22 cellular contexts compared by ENCODE assay signal in the genomic region with DNA sequence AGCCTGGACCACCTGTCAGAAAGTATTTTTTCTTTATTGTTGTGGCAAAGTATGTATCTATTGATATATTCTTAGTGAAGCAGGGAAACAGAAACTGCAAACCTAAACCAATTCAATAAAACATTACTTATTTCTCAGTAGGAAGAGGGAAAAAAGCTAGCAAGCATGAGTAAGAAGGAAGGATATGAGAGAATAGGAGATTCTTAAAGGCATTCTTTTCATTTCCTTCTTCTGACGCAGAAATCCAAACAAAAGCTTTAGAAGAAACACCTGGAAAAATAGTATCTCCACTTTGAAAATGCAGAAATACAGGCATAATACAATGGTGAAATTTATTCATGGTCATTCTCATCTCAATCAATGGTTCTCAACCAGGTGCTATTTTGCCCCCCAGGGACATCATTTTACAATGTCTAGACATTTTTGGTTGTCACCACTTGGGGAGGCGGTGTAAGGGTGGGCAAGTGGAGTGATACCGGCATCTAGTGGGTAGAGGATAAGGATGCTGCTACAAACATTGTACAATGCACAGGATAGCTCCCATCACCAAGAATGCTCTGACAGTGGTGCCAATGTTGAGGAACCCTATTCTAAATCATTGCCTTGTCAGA. TPM values are rescaled to one million over a fixed set of nuclear protein-coding genes. Genes with fewer than 3 reads are reported as not detected.
DNase-seq lines count a peak whose midpoint lies in the region; ATAC-seq and TF ChIP-seq lines count a peak whose summit lies in the region.
"Had no signal": no experiment of that assay in that cellular context is flagged by ENCODE, and none has a peak within 500 bp of the region (broad histone marks: within the 10 kb centered on the region; RNA-seq: fewer than 3 reads in every experiment).

No MANE protein-coding gene starts in this region.

- ATAC-seq in right cardiac atrium: no peak
- ATAC-seq: activated CD4-positive, CD25-positive, alpha-beta regulatory T cell treated with anti-CD3 and anti-CD28 coated beads, Interleukin-2, amount 50 U/mL, for 24 hours; lower lobe of right lung; natural killer cell; upper lobe of right lung had no signal

- H3K36me3 ChIP-seq in left ventricle myocardium inferior: no peaks in the 10 kb centered on the region
- no peaks in the 10 kb centered on the region for H3K36me3 ChIP-seq in OCI-LY7 (ENCODE audit: insufficient read depth, low read length)
- H3K36me3 ChIP-seq: cardiac muscle cell, lower lobe of right lung, prostate gland, upper lobe of right lung had no signal

- H3K9me3 ChIP-seq in left ventricle myocardium inferior (replicated peaks) (no peaks in the 10 kb centered on the region), right cardiac atrium (ENCODE audit: control insufficient read depth, low read length) (no peaks in the 10 kb centered on the region), OCI-LY7 (ENCODE audit: low read length) (no peaks in the 10 kb centered on the region)
- H3K9me3 ChIP-seq: Caco-2, lower lobe of right lung, prostate gland, upper lobe of right lung had no signal

- no peaks in the 10 kb centered on the region for H3K9me2 ChIP-seq in OCI-LY7 (ENCODE audit: insufficient read depth, low read length)

- intact Hi-C loops in left ventricle myocardium inferior (cut with micrococcal nuclease) (no loop called here), right cardiac atrium (cut with DNase I) (no loop called here), OCI-LY7 (cut with micrococcal nuclease; ENCODE audit: unreplicated experiment) (no loop called here)

- POLR2A ChIA-PET in OCI-LY7 (lab: Charles Lee): no interaction called here

- H2AFZ ChIP-seq in OCI-LY7 (ENCODE audit: low read length): no peak overlapping the region

- H3K27me3 ChIP-seq in left ventricle myocardium inferior (ENCODE audit: low read depth): no peaks in the 10 kb centered on the region
- H3K27me3 ChIP-seq in right cardiac atrium (ENCODE audit: control insufficient read depth, insufficient read depth): no peaks in the 10 kb centered on the region
- H3K27me3 ChIP-seq: cardiac muscle cell, upper lobe of right lung had no signal

- no peak overlapping the region for H3K4me3 ChIP-seq in left ventricle myocardium inferior
- H3K4me3 ChIP-seq in right cardiac atrium (ENCODE audit: low read length): no peak overlapping the region
- no peak overlapping the region for H3K4me3 ChIP-seq in OCI-LY7 (ENCODE audit: low read depth, low read length, poor library complexity, severe bottlenecking)
- H3K4me3 ChIP-seq in coronary artery: no peak overlapping the region
- H3K4me3 ChIP-seq: cardiac muscle cell, lower lobe of right lung, prostate gland, upper lobe of right lung had no signal

- no peaks in the 10 kb centered on the region for H3K79me2 ChIP-seq in OCI-LY7 (ENCODE audit: insufficient read depth, low read depth, low read length)

- H4K20me1 ChIP-seq in OCI-LY7 (ENCODE audit: insufficient read depth, low read length): no peaks in the 10 kb centered on the region

- no peak overlapping the region for H3K27ac ChIP-seq in left ventricle myocardium inferior (replicated peaks)
- no peak overlapping the region for H3K27ac ChIP-seq in right cardiac atrium (ENCODE audit: low read length)
- H3K27ac ChIP-seq in OCI-LY7 (ENCODE audit: low read depth, low read length, poor library complexity, severe bottlenecking): no peak overlapping the region
- peak overlapping the region; percentile 56 for H3K27ac ChIP-seq in epithelial cell of prostate
- H3K27ac ChIP-seq in coronary artery: no peak overlapping the region
- H3K27ac ChIP-seq: cardiac muscle cell, lower lobe of right lung, prostate gland, upper lobe of right lung had no signal

- DNase-seq in left ventricle myocardium inferior: no peak
- no peak for DNase-seq in right cardiac atrium
- DNase-seq in OCI-LY7 (ENCODE audit: low spot score): peak; percentile 22
- no peak for DNase-seq in epithelial cell of prostate (ENCODE audit: low read depth, low spot score)
- DNase-seq in NCI-H1930 (lab: John Stamatoyannopoulos, UW): no peak
- DNase-seq in coronary artery (ENCODE audit: low spot score): no peak
- no peak for DNase-seq in occipital lobe (lab: John Stamatoyannopoulos, UW)
- DNase-seq in activated CD4-positive, alpha-beta T cell treated with anti-CD3 and anti-CD28 coated beads, Interleukin-2, amount 50 U/mL, for 48 hours: no peak
- DNase-seq: activated naive CD4-positive, alpha-beta T cell treated with anti-CD3 and anti-CD28 coated beads, Interleukin-2, amount 50 U/mL, for 16 hours; Caco-2; effector CD8-positive, alpha-beta T cell; lower lobe of right lung; natural killer cell; NCI-H2107; NK-92 treated with Interleukin-12 subunit alpha and Interleukin-12 subunit beta, amount 100 ng/mL, for 24 hours; SHP77; stimulated activated naive CD4-positive, alpha-beta T cell; upper lobe of right lung had no signal

- no peak overlapping the region for H3K4me2 ChIP-seq in OCI-LY7 (ENCODE audit: low read length)

- H3K4me1 ChIP-seq in left ventricle myocardium inferior (no peaks in the 10 kb centered on the region), right cardiac atrium (ENCODE audit: control insufficient read depth, insufficient read depth, low read length) (peaks cover 1% of the 10 kb centered on the region), OCI-LY7 (ENCODE audit: insufficient read depth, low read length, poor library complexity, severe bottlenecking) (peaks cover 19% of the 10 kb centered on the region)
- H3K4me1 ChIP-seq: Caco-2, lower lobe of right lung, prostate gland, upper lobe of right lung had no signal

- no TSS peak for BruUV-seq in OCI-LY7 (replicated peaks; lab: Mats Ljungman, UMichigan)

- WGBS in right cardiac atrium: 62% methylated on average over 3 of the region's 3 CpGs

- TF ChIP-seq CTCF in left ventricle myocardium inferior (IDR thresholded peaks at IDR 0.05; ENCODE audit: borderline replicate concordance) (peak; percentile 17), OCI-LY7 (conservative IDR thresholded peaks at IDR 0.05; ENCODE audit: low read length) (peak; percentile 27; the same call in 1 of the 2 replicates), coronary artery (IDR thresholded peaks at IDR 0.05) (no peak)

- CTCF ChIA-PET in OCI-LY7 (lab: Charles Lee; ENCODE audit: unreplicated experiment): interaction anchor here (0.9 kb wide), 1 partner anchor 391 kb away, joined by 3 read pairs; no protein-coding TSS in a partner anchor

RNA-seq across cellular contexts. Expression of a gene that starts 21.7 kb away (rescaled TPM):
- total RNA-seq in left ventricle myocardium inferior (not detected), right cardiac atrium (not detected), OCI-LY7 (2022) (not detected in 2 replicates), occipital lobe (not detected)
- polyA plus RNA-seq in right cardiac atrium: not detected
- not detected in 2 replicates for total RNA-seq in OCI-LY7 (2014; rRNA removed; shearing (Covaris generic))
- total RNA-seq: Caco-2; cardiac muscle cell; lower lobe of right lung; natural killer cell; prostate gland; T-helper 2 cell treated with Interferon-gamma antibody and Interleukin-4, amounts not matched to agents 100 ng/mL and 5 ng/mL, for 36 hours; upper lobe of right lung had no signal
- polyA plus RNA-seq: cardiac muscle cell had no signal
